ENCODE assay signal across 1 cellular context in genomic region chr2:138474093-138474834, GRCh38.
TF ChIP-seq lines count a peak whose summit lies in the region.

No MANE protein-coding gene starts in this region.

TF ChIP-seq in K562, 482 proteins besides CTCF, POLR2A, EP300 and RAD21 (continued from another document and continues in another):
- no peak for TF ChIP-seq TOE1 (IDR thresholded peaks at IDR 0.05; ENCODE audit: borderline replicate concordance)
- TF ChIP-seq TOE1 (CRISPR knock-in tag; IDR thresholded peaks at IDR 0.05; ENCODE audit: borderline replicate concordance, low read depth) = no peak
- TF ChIP-seq MCM7 (IDR thresholded peaks at IDR 0.05) = no peak
- TF ChIP-seq CREBBP (IDR thresholded peaks at IDR 0.05; ENCODE audit: low read depth, low read length) = no peak
- TF ChIP-seq NCOR1 (IDR thresholded peaks at IDR 0.05) = peak; percentile 52; the same call in 1 of the 2 replicates
- no peak for TF ChIP-seq ZNF311 (CRISPR knock-in tag; IDR thresholded peaks at IDR 0.05)
- TF ChIP-seq ASH1L (IDR thresholded peaks at IDR 0.05; ENCODE audit: borderline replicate concordance, low read depth, partially characterized antibody) = no peak
- no peak for TF ChIP-seq SETDB1 (IDR thresholded peaks at IDR 0.05; ENCODE audit: low read length)
- no peak for TF ChIP-seq MYNN (IDR thresholded peaks at IDR 0.05)
- no peak for TF ChIP-seq MYNN (CRISPR knock-in tag; IDR thresholded peaks at IDR 0.05)
- TF ChIP-seq HNRNPL (IDR thresholded peaks at IDR 0.05; ENCODE audit: low read depth, low read length) = no peak
- TF ChIP-seq ZNF184 (CRISPR knock-in tag; IDR thresholded peaks at IDR 0.05) = no peak
- TF ChIP-seq ZFP30 (CRISPR knock-in tag; IDR thresholded peaks at IDR 0.05; ENCODE audit: borderline replicate concordance) = no peak
- no peak for TF ChIP-seq CHD4 (IDR thresholded peaks at IDR 0.05; ENCODE audit: insufficient read depth, insufficient replicate concordance, low read depth, low read length, poor library complexity, severe bottlenecking)
- no peak for TF ChIP-seq SMAD1 (IDR thresholded peaks at IDR 0.05; ENCODE audit: low read depth, low read length, partially characterized antibody)
- TF ChIP-seq NFATC3 (IDR thresholded peaks at IDR 0.05) = no peak
- TF ChIP-seq, protein P1, sequence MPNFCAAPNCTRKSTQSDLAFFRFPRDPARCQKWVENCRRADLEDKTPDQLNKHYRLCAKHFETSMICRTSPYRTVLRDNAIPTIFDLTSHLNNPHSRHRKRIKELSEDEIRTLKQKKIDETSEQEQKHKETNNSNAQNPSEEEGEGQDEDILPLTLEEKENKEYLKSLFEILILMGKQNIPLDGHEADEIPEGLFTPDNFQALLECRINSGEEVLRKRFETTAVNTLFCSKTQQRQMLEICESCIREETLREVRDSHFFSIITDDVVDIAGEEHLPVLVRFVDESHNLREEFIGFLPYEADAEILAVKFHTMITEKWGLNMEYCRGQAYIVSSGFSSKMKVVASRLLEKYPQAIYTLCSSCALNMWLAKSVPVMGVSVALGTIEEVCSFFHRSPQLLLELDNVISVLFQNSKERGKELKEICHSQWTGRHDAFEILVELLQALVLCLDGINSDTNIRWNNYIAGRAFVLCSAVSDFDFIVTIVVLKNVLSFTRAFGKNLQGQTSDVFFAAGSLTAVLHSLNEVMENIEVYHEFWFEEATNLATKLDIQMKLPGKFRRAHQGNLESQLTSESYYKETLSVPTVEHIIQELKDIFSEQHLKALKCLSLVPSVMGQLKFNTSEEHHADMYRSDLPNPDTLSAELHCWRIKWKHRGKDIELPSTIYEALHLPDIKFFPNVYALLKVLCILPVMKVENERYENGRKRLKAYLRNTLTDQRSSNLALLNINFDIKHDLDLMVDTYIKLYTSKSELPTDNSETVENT (CRISPR knock-in tag; IDR thresholded peaks at IDR 0.05) = no peak
- no peak for TF ChIP-seq ZFP36 (IDR thresholded peaks at IDR 0.05; ENCODE audit: low read depth, low read length, partially characterized antibody)
- TF ChIP-seq NFIC (IDR thresholded peaks at IDR 0.05) = no peak
- no peak for TF ChIP-seq SPI1 (IDR thresholded peaks at IDR 0.05; ENCODE audit: borderline replicate concordance, low read depth, low read length)
- TF ChIP-seq, protein P2, sequence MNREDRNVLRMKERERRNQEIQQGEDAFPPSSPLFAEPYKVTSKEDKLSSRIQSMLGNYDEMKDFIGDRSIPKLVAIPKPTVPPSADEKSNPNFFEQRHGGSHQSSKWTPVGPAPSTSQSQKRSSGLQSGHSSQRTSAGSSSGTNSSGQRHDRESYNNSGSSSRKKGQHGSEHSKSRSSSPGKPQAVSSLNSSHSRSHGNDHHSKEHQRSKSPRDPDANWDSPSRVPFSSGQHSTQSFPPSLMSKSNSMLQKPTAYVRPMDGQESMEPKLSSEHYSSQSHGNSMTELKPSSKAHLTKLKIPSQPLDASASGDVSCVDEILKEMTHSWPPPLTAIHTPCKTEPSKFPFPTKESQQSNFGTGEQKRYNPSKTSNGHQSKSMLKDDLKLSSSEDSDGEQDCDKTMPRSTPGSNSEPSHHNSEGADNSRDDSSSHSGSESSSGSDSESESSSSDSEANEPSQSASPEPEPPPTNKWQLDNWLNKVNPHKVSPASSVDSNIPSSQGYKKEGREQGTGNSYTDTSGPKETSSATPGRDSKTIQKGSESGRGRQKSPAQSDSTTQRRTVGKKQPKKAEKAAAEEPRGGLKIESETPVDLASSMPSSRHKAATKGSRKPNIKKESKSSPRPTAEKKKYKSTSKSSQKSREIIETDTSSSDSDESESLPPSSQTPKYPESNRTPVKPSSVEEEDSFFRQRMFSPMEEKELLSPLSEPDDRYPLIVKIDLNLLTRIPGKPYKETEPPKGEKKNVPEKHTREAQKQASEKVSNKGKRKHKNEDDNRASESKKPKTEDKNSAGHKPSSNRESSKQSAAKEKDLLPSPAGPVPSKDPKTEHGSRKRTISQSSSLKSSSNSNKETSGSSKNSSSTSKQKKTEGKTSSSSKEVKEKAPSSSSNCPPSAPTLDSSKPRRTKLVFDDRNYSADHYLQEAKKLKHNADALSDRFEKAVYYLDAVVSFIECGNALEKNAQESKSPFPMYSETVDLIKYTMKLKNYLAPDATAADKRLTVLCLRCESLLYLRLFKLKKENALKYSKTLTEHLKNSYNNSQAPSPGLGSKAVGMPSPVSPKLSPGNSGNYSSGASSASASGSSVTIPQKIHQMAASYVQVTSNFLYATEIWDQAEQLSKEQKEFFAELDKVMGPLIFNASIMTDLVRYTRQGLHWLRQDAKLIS (CRISPR knock-in tag; IDR thresholded peaks at IDR 0.05) = no peak
- TF ChIP-seq ZNF124 (CRISPR knock-in tag; IDR thresholded peaks at IDR 0.05) = no peak
- no peak for TF ChIP-seq ZNF232 (CRISPR knock-in tag; IDR thresholded peaks at IDR 0.05)
- TF ChIP-seq, protein P3, sequence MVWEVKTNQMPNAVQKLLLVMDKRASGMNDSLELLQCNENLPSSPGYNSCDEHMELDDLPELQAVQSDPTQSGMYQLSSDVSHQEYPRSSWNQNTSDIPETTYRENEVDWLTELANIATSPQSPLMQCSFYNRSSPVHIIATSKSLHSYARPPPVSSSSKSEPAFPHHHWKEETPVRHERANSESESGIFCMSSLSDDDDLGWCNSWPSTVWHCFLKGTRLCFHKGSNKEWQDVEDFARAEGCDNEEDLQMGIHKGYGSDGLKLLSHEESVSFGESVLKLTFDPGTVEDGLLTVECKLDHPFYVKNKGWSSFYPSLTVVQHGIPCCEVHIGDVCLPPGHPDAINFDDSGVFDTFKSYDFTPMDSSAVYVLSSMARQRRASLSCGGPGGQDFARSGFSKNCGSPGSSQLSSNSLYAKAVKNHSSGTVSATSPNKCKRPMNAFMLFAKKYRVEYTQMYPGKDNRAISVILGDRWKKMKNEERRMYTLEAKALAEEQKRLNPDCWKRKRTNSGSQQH (CRISPR knock-in tag; IDR thresholded peaks at IDR 0.05) = no peak
- TF ChIP-seq SMARCA4 (IDR thresholded peaks at IDR 0.05) = peak; percentile 31; the same call in 1 of the 2 replicates
- TF ChIP-seq, protein P4, sequence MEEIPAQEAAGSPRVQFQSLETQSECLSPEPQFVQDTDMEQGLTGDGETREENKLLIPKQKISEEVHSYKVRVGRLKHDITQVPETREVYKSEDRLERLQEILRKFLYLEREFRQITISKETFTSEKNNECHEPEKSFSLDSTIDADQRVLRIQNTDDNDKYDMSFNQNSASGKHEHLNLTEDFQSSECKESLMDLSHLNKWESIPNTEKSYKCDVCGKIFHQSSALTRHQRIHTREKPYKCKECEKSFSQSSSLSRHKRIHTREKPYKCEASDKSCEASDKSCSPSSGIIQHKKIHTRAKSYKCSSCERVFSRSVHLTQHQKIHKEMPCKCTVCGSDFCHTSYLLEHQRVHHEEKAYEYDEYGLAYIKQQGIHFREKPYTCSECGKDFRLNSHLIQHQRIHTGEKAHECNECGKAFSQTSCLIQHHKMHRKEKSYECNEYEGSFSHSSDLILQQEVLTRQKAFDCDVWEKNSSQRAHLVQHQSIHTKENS (CRISPR knock-in tag; IDR thresholded peaks at IDR 0.05) = no peak
- peak; percentile 61; the same call in 1 of the 2 replicates for TF ChIP-seq DPF2 (IDR thresholded peaks at IDR 0.05)
- peak; percentile 71 for TF ChIP-seq TCF3 (CRISPR knock-in tag; IDR thresholded peaks at IDR 0.05)
- TF ChIP-seq, protein P5, sequence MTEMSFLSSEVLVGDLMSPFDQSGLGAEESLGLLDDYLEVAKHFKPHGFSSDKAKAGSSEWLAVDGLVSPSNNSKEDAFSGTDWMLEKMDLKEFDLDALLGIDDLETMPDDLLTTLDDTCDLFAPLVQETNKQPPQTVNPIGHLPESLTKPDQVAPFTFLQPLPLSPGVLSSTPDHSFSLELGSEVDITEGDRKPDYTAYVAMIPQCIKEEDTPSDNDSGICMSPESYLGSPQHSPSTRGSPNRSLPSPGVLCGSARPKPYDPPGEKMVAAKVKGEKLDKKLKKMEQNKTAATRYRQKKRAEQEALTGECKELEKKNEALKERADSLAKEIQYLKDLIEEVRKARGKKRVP (CRISPR knock-in tag; IDR thresholded peaks at IDR 0.05) = no peak
- TF ChIP-seq ZNF707 (CRISPR knock-in tag; conservative IDR thresholded peaks at IDR 0.05) = no peak
- TF ChIP-seq KLF10 (CRISPR knock-in tag; IDR thresholded peaks at IDR 0.05) = no peak
- no peak for TF ChIP-seq ZNF324 (CRISPR knock-in tag; IDR thresholded peaks at IDR 0.05)
- TF ChIP-seq, protein P6, sequence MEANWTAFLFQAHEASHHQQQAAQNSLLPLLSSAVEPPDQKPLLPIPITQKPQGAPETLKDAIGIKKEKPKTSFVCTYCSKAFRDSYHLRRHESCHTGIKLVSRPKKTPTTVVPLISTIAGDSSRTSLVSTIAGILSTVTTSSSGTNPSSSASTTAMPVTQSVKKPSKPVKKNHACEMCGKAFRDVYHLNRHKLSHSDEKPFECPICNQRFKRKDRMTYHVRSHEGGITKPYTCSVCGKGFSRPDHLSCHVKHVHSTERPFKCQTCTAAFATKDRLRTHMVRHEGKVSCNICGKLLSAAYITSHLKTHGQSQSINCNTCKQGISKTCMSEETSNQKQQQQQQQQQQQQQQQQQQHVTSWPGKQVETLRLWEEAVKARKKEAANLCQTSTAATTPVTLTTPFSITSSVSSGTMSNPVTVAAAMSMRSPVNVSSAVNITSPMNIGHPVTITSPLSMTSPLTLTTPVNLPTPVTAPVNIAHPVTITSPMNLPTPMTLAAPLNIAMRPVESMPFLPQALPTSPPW (CRISPR knock-in tag; IDR thresholded peaks at IDR 0.05) = no peak
- TF ChIP-seq JUN (IDR thresholded peaks at IDR 0.05; ENCODE audit: borderline replicate concordance, low read depth, low read length) = no peak
- no peak for TF ChIP-seq JUN (CRISPR knock-in tag; IDR thresholded peaks at IDR 0.05; ENCODE audit: borderline replicate concordance)
- TF ChIP-seq HNRNPK (IDR thresholded peaks at IDR 0.05; ENCODE audit: low read depth, low read length, poor library complexity, severe bottlenecking) = no peak
- no peak for TF ChIP-seq OTX1 (CRISPR knock-in tag; IDR thresholded peaks at IDR 0.05)
- no peak for TF ChIP-seq ZNF445 (CRISPR knock-in tag; IDR thresholded peaks at IDR 0.05; ENCODE audit: low read depth)
- TF ChIP-seq RBM25 (IDR thresholded peaks at IDR 0.05; ENCODE audit: low read depth, low read length, severe bottlenecking) = no peak
- no peak for TF ChIP-seq ZFP1 (CRISPR knock-in tag; IDR thresholded peaks at IDR 0.05)
- no peak for TF ChIP-seq KDM4B (IDR thresholded peaks at IDR 0.05; ENCODE audit: borderline replicate concordance in 2 of 2, low read depth in 1 of 2)
- TF ChIP-seq ZNF146 (CRISPR knock-in tag; IDR thresholded peaks at IDR 0.05; ENCODE audit: unreplicated experiment) = no peak
- TF ChIP-seq, protein P7, sequence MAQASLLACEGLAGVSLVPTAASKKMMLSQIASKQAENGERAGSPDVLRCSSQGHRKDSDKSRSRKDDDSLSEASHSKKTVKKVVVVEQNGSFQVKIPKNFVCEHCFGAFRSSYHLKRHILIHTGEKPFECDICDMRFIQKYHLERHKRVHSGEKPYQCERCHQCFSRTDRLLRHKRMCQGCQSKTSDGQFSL (CRISPR knock-in tag; IDR thresholded peaks at IDR 0.05) = no peak
- TF ChIP-seq, protein P7 (tag; IDR thresholded peaks at IDR 0.05) = no peak
- TF ChIP-seq CGGBP1 (CRISPR knock-in tag; IDR thresholded peaks at IDR 0.05) = no peak
- no peak for TF ChIP-seq ELF1 (tag; IDR thresholded peaks at IDR 0.05)
- no peak for TF ChIP-seq ZNF766 (CRISPR knock-in tag; conservative IDR thresholded peaks at IDR 0.05)
- TF ChIP-seq ZNF384 (IDR thresholded peaks at IDR 0.05; ENCODE audit: low read depth, low read length) = no peak
- TF ChIP-seq MIER1 (IDR thresholded peaks at IDR 0.05; ENCODE audit: low read depth) = no peak
- TF ChIP-seq U2AF2 (optimal IDR thresholded peaks at IDR 0.05; ENCODE audit: low read depth, low read length) = no peak
- TF ChIP-seq RUNX1 (IDR thresholded peaks at IDR 0.05; ENCODE audit: low read depth) = no peak
- TF ChIP-seq COPS2 (conservative IDR thresholded peaks at IDR 0.05) = no peak
- TF ChIP-seq, protein P8, sequence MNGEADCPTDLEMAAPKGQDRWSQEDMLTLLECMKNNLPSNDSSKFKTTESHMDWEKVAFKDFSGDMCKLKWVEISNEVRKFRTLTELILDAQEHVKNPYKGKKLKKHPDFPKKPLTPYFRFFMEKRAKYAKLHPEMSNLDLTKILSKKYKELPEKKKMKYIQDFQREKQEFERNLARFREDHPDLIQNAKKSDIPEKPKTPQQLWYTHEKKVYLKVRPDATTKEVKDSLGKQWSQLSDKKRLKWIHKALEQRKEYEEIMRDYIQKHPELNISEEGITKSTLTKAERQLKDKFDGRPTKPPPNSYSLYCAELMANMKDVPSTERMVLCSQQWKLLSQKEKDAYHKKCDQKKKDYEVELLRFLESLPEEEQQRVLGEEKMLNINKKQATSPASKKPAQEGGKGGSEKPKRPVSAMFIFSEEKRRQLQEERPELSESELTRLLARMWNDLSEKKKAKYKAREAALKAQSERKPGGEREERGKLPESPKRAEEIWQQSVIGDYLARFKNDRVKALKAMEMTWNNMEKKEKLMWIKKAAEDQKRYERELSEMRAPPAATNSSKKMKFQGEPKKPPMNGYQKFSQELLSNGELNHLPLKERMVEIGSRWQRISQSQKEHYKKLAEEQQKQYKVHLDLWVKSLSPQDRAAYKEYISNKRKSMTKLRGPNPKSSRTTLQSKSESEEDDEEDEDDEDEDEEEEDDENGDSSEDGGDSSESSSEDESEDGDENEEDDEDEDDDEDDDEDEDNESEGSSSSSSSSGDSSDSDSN (IDR thresholded peaks at IDR 0.05; ENCODE audit: borderline replicate concordance in 1 of 2, low read depth in 2 of 2, low read length in 2 of 2) = no peak
- TF ChIP-seq, protein P9, sequence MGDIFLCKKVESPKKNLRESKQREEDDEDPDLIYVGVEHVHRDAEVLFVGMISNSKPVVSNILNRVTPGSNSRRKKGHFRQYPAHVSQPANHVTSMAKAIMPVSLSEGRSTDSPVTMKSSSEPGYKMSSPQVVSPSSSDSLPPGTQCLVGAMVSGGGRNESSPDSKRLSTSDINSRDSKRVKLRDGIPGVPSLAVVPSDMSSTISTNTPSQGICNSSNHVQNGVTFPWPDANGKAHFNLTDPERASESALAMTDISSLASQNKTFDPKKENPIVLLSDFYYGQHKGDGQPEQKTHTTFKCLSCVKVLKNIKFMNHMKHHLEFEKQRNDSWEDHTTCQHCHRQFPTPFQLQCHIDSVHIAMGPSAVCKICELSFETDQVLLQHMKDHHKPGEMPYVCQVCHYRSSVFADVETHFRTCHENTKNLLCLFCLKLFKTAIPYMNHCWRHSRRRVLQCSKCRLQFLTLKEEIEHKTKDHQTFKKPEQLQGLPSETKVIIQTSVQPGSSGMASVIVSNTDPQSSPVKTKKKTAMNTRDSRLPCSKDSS (IDR thresholded peaks at IDR 0.05; ENCODE audit: low read depth, partially characterized antibody) = no peak
- TF ChIP-seq ILK (tag; IDR thresholded peaks at IDR 0.05; ENCODE audit: borderline replicate concordance, low read depth) = no peak
